Comparison of ENCODE assay signal across 9 cellular contexts in the genomic region with DNA sequence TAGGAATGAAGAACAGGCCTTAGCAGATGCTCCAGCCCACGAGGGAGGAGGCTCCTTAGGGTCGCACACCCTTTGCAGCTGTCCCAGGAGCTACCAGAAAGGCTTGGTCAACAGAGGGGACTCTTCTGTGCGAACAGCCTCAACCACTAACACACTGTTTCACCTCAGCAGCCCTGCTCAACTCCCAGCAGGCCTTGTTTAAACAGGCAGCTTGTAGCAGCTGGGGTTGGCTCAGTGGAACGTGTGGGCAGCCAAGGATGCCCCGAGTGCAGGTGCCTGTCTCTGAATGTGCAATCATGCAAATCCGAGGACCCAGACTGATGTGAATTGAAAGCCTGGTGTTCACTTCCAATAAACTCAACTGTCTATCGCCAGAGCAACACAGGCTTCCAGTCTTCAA.
DNase-seq lines count a peak whose midpoint lies in the region; ATAC-seq, FAIRE-seq and TF ChIP-seq lines count a peak whose summit lies in the region.
"Had no signal": no experiment of that assay in that cellular context is flagged by ENCODE, and none has a peak within 500 bp of the region (broad histone marks: within the 10 kb centered on the region; RNA-seq: fewer than 3 reads in every experiment).

No MANE protein-coding gene starts in this region.

- no peaks in the 10 kb centered on the region for H3K9me3 ChIP-seq in tibial artery

- no peaks in the 10 kb centered on the region for H3K27me3 ChIP-seq in tibial artery

- intact Hi-C loops in Right ventricle myocardium inferior (cut with DNase I) (no loop called here), tibial artery (cut with DNase I; ENCODE audit: low total_unique reads) (no loop called here)

- peak; percentile 94 for ATAC-seq in HG03108 (IDR thresholded peaks at IDR 0.05; ENCODE audit: unreplicated experiment)
- ATAC-seq in Right ventricle myocardium inferior, result no peak
- ATAC-seq: left colon had no signal

- TF ChIP-seq CTCF in tibial artery (IDR thresholded peaks at IDR 0.05), result no peak

- no peak overlapping the region for H3K27ac ChIP-seq in tibial artery

- H3K4me1 ChIP-seq in tibial artery, result no peaks in the 10 kb centered on the region

- H3K36me3 ChIP-seq in tibial artery, result no peaks in the 10 kb centered on the region

- DNase-seq in DMS79 (lab: John Stamatoyannopoulos, UW), result peak; percentile 90
- DNase-seq in GM19239 (ENCODE audit: insufficient read length, low spot score), result peak; percentile 21
- DNase-seq in SHP77 treated with DMSO at 0.1 percent for 48 hours (lab: John Stamatoyannopoulos, UW), result peak; percentile 56
- no peak for DNase-seq in ureter (ENCODE audit: low spot score)
- DNase-seq in Right ventricle myocardium inferior (ENCODE audit: missing footprints), result no peak
- no peak for DNase-seq in tibial artery
- DNase-seq in T-helper 9 cell, result no peak

- H3K4me3 ChIP-seq in tibial artery, result no peak overlapping the region

- no peak for FAIRE-seq in GM19239 (lab: Jason Lieb, UNC)

Comparison
In these comparisons a context has a peak if more than half of its experiments do, and no peak if none do; other contexts are left out.
1. DNase-seq: peak in DMS79 (single experiment), GM19239 (single experiment) and SHP77 treated with DMSO at 0.1 percent for 48 hours (single experiment); none in ureter (single experiment), Right ventricle myocardium inferior (single experiment), tibial artery (0 of 2) and T-helper 9 cell (single experiment).